Comparison of ENCODE assay signal across 14 cellular contexts in the genomic region with DNA sequence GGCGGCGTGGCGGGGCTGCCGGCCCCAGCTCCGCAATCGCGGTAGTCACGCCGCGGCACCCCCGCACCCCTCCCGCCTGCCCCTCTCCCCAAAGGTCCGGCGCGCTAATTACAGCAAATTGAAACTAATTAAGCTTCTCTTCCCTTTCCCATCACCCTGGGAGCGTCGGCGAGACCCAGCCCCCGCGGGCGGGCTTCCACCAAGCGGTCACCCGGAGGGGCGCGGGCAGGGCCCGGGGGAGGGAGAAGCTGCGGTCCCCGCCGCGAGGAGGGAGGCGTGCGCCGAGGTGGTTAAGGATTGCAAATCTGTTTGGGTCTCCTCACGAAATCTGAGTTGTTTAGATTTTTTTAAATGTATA. TPM values are rescaled to one million over a fixed set of nuclear protein-coding genes. Genes with fewer than 3 reads are reported as not detected.
A peak's percentile ranks its signal among the peaks of the same experiment; 100 is the strongest.
DNase-seq lines count a peak whose midpoint lies in the region; ATAC-seq and TF ChIP-seq lines count a peak whose summit lies in the region.
"Had no signal": no experiment of that assay in that cellular context is flagged by ENCODE, and none has a peak within 500 bp of the region (broad histone marks: within the 10 kb centered on the region; RNA-seq: fewer than 3 reads in every experiment).

No MANE protein-coding gene starts in this region.

- H3K4me2 ChIP-seq in osteoblast (ENCODE audit: insufficient read depth, low read length), result no peak overlapping the region

- H3K36me3 ChIP-seq in H7 (replicated peaks; ENCODE audit: control insufficient read depth, insufficient read depth, low read length) (no peaks in the 10 kb centered on the region), osteoblast (ENCODE audit: insufficient read depth, low read length) (no peaks in the 10 kb centered on the region)

- H4K20me1 ChIP-seq in osteoblast (ENCODE audit: insufficient read depth, low read length), result no peaks in the 10 kb centered on the region

- no peaks in the 10 kb centered on the region for H3K4me1 Mint-ChIP-seq in activated T-helper 17 cell treated with anti-CD3 and anti-CD28 coated beads, Interleukin-2, amount 50 U/mL, for 72 hours
- peaks cover 13% of the 10 kb centered on the region for H3K4me1 Mint-ChIP-seq in endothelial cell (ENCODE audit: unreplicated experiment)

- TF ChIP-seq CTCF in fibroblast of villous mesenchyme (IDR thresholded peaks at IDR 0.05; ENCODE audit: insufficient read depth, low read depth, low read length), result no peak
- TF ChIP-seq CTCF in osteoblast (IDR thresholded peaks at IDR 0.05; ENCODE audit: extremely low read depth, low read depth, low read length), result no peak
- no peak for TF ChIP-seq CTCF in endothelial cell (IDR thresholded peaks at IDR 0.05; ENCODE audit: unreplicated experiment)

- no peak for ATAC-seq in activated T-helper 17 cell treated with anti-CD3 and anti-CD28 coated beads, Interleukin-2, amount 50 U/mL, for 72 hours (replicated peaks)
- ATAC-seq in HG02588 (IDR thresholded peaks at IDR 0.05; ENCODE audit: unreplicated experiment) (no peak), GM21619 (IDR thresholded peaks at IDR 0.05; ENCODE audit: unreplicated experiment) (no peak)
- ATAC-seq: CD8-positive, alpha-beta T cell had no signal

- H3K27me3 Mint-ChIP-seq in activated T-helper 17 cell treated with anti-CD3 and anti-CD28 coated beads, Interleukin-2, amount 50 U/mL, for 72 hours, result peaks cover 21% of the 10 kb centered on the region
- H3K27me3 Mint-ChIP-seq in endothelial cell (ENCODE audit: unreplicated experiment), result peaks cover 16% of the 10 kb centered on the region

- H3K27ac Mint-ChIP-seq in activated T-helper 17 cell treated with anti-CD3 and anti-CD28 coated beads, Interleukin-2, amount 50 U/mL, for 72 hours, result no peak overlapping the region
- no peak overlapping the region for H3K27ac Mint-ChIP-seq in endothelial cell (ENCODE audit: unreplicated experiment)
- H3K27ac Mint-ChIP-seq: CD8-positive, alpha-beta T cell had no signal

- no peaks in the 10 kb centered on the region for H3K9me3 Mint-ChIP-seq in activated T-helper 17 cell treated with anti-CD3 and anti-CD28 coated beads, Interleukin-2, amount 50 U/mL, for 72 hours
- no peaks in the 10 kb centered on the region for H3K9me3 Mint-ChIP-seq in endothelial cell (ENCODE audit: unreplicated experiment)
- H3K9me3 Mint-ChIP-seq: CD8-positive, alpha-beta T cell had no signal

- H3K9me3 ChIP-seq in osteoblast (ENCODE audit: low read depth, low read length), result no peaks in the 10 kb centered on the region
- H3K9me3 ChIP-seq: body of pancreas, mucosa of descending colon had no signal

- no peak overlapping the region for H3K27ac ChIP-seq in osteoblast (ENCODE audit: low read depth, low read length)
- H3K27ac ChIP-seq: body of pancreas, epithelial cell of prostate had no signal

- no peaks in the 10 kb centered on the region for H3K4me1 ChIP-seq in osteoblast (ENCODE audit: insufficient read depth, low read length)

- H3K4me3 ChIP-seq in H7 (ENCODE audit: insufficient read depth, low read depth, low read length) (peak overlapping the region; percentile 39), fibroblast of villous mesenchyme (ENCODE audit: low read depth, low read length) (peak overlapping the region; percentile 48), osteoblast (ENCODE audit: insufficient read depth, low read length) (peak overlapping the region; percentile 43)
- H3K4me3 ChIP-seq: body of pancreas, mucosa of descending colon had no signal

- peaks cover 86% of the 10 kb centered on the region for H3K27me3 ChIP-seq in H7 (ENCODE audit: control insufficient read depth, insufficient read depth, low read length)
- peaks cover 42% of the 10 kb centered on the region for H3K27me3 ChIP-seq in osteoblast (ENCODE audit: insufficient read depth, low read length)
- H3K27me3 ChIP-seq: body of pancreas had no signal

- peak; percentile 86 for DNase-seq in H7
- DNase-seq in fibroblast of villous mesenchyme (ENCODE audit: low read depth), result no peak
- peak; percentile 82 for DNase-seq in osteoblast (ENCODE audit: insufficient read length, low spot score, missing footprints)
- no peak for DNase-seq in stimulated activated CD8-positive, alpha-beta memory T cell treated with anti-CD3 and anti-CD28 coated beads, Interleukin-4, amount 100 ng/mL, for 48 hours
- no peak for DNase-seq in endothelial cell (ENCODE audit: low spot score)
- DNase-seq: activated CD8-positive, alpha-beta memory T cell treated with anti-CD3 and anti-CD28 coated beads, Interleukin-2, amount 50 U/mL, for 48 hours; CD8-positive, alpha-beta T cell; NCI-H526 treated with DMSO at 0.1 percent for 48 hours had no signal

- peak overlapping the region; percentile 56 for H3K4me3 Mint-ChIP-seq in activated T-helper 17 cell treated with anti-CD3 and anti-CD28 coated beads, Interleukin-2, amount 50 U/mL, for 72 hours
- no peak overlapping the region for H3K4me3 Mint-ChIP-seq in endothelial cell (ENCODE audit: unreplicated experiment)
- H3K4me3 Mint-ChIP-seq: CD8-positive, alpha-beta T cell had no signal

- no peaks in the 10 kb centered on the region for H3K79me2 ChIP-seq in osteoblast (ENCODE audit: insufficient read depth, low read length)

- peaks cover 17% of the 10 kb centered on the region for H3K36me3 Mint-ChIP-seq in activated T-helper 17 cell treated with anti-CD3 and anti-CD28 coated beads, Interleukin-2, amount 50 U/mL, for 72 hours (ENCODE audit: low read depth)
- H3K36me3 Mint-ChIP-seq in endothelial cell (ENCODE audit: low read depth, unreplicated experiment), result no peaks in the 10 kb centered on the region
- H3K36me3 Mint-ChIP-seq: CD8-positive, alpha-beta T cell had no signal

- no peak overlapping the region for H2AFZ ChIP-seq in osteoblast (ENCODE audit: low read length)

RNA-seq across cellular contexts. Expression of a gene that starts 13.1 kb away (rescaled TPM):
- not detected in 2 replicates for total RNA-seq in H7 (2014; rRNA removed; shearing (Covaris generic))
- not detected for total RNA-seq in activated T-helper 17 cell treated with anti-CD3 and anti-CD28 coated beads, Interleukin-2, amount 50 U/mL, for 72 hours
- not detected in 2 replicates for total RNA-seq in fibroblast of villous mesenchyme
- not detected in 2 replicates for total RNA-seq in osteoblast
- total RNA-seq in endothelial cell (ENCODE audit: unreplicated experiment), result not detected
- total RNA-seq: CD8-positive, alpha-beta T cell had no signal

Comparison
In these comparisons a context has a peak if more than half of its experiments do, and no peak if none do; other contexts are left out.
1. DNase-seq: peak in H7 (single experiment) and osteoblast (single experiment); none in fibroblast of villous mesenchyme (single experiment), stimulated activated CD8-positive, alpha-beta memory T cell treated with anti-CD3 and anti-CD28 coated beads, Interleukin-4, amount 100 ng/mL, for 48 hours (single experiment) and endothelial cell (single experiment).
2. Peak in every context shown above with its lines, with median percentiles within 50 percentile points of each other: H3K4me3 ChIP-seq.